27 cellular contexts compared by ENCODE assay signal in genomic region chr6:26116267-26116666, GRCh38.
"Had no signal": no experiment of that assay in that cellular context is flagged by ENCODE, and none has a peak within 500 bp of the region (broad histone marks: within the 10 kb centered on the region; RNA-seq: fewer than 3 reads in every experiment).

No MANE protein-coding gene starts in this region.

- ATAC-seq: heart right ventricle; left cardiac atrium; left lung; naive thymus-derived CD4-positive, alpha-beta T cell; sciatic nerve; stimulated activated memory B cell treated with anti-CD40 and anti-IgM and Interleukin-4, amounts not matched to agents 10 μg/mL and 1 μg/mL and 100 μg/mL, for 72 hours; stimulated activated naive CD8-positive, alpha-beta T cell treated with anti-CD3 and anti-CD28 coated beads, Interleukin-15, Interleukin-2, amounts not matched to agents 100 U/mL and 50 U/mL, for 24 hours had no signal

- H3K79me2 ChIP-seq: parathyroid adenoma had no signal

- H2AFZ ChIP-seq: neural progenitor cell, parathyroid adenoma had no signal

- H3K4me2 ChIP-seq: neural progenitor cell had no signal

- H3K4me1 ChIP-seq: esophagus muscularis mucosa, heart right ventricle, left lung, parathyroid adenoma, testis, tibial artery had no signal

- H3K36me3 ChIP-seq: esophagus muscularis mucosa, heart right ventricle, left lung, neural progenitor cell, tibial artery had no signal

- H3K27me3 Mint-ChIP-seq: progenitor cell of endocrine pancreas; stimulated activated memory B cell treated with anti-CD40 and anti-IgM and Interleukin-4, amounts not matched to agents 10 μg/mL and 1 μg/mL and 100 μg/mL, for 72 hours; type B pancreatic cell had no signal

- H3K4me3 ChIP-seq: esophagus muscularis mucosa, heart right ventricle, left lung, neural progenitor cell, testis, tibial artery had no signal

- FAIRE-seq: endothelial cell of umbilical vein, islet of Langerhans had no signal

- H3K27ac ChIP-seq: esophagus muscularis mucosa, heart right ventricle, left lung, parathyroid adenoma, testis, tibial artery had no signal

- H3K9me3 ChIP-seq: esophagus muscularis mucosa, heart right ventricle, left lung, testis, tibial artery had no signal

- H3K4me3 Mint-ChIP-seq: naive thymus-derived CD4-positive, alpha-beta T cell; nephron; neural progenitor cell; stimulated activated memory B cell treated with anti-CD40 and anti-IgM and Interleukin-4, amounts not matched to agents 10 μg/mL and 1 μg/mL and 100 μg/mL, for 72 hours; type B pancreatic cell had no signal

- H3K9me3 Mint-ChIP-seq: nephron, neural progenitor cell, type B pancreatic cell had no signal

- DNase-seq: dermis blood vessel endothelial cell; effector memory CD4-positive, alpha-beta T cell; foreskin melanocyte; glutamatergic neuron; heart right ventricle; hippocampal formation; left cardiac atrium; left lung; mesendoderm; midbrain; naive thymus-derived CD4-positive, alpha-beta T cell; stimulated activated CD4-positive, alpha-beta T cell treated with anti-CD3 and anti-CD28 coated beads, Interleukin-2, amount 100 ng/mL, for 24 hours; stimulated activated CD4-positive, alpha-beta T cell treated with anti-CD3 and anti-CD28 coated beads, Interleukin-4, amount 100 ng/mL, for 24 hours; stimulated activated naive CD8-positive, alpha-beta T cell treated with anti-CD3 and anti-CD28 coated beads, Interleukin-15, Interleukin-2, amounts not matched to agents 100 U/mL and 50 U/mL, for 24 hours; substantia nigra; testis; tibial artery had no signal

- H3K27ac Mint-ChIP-seq: naive thymus-derived CD4-positive, alpha-beta T cell; nephron; neural progenitor cell; progenitor cell of endocrine pancreas; stimulated activated memory B cell treated with anti-CD40 and anti-IgM and Interleukin-4, amounts not matched to agents 10 μg/mL and 1 μg/mL and 100 μg/mL, for 72 hours; type B pancreatic cell had no signal

- H3K27me3 ChIP-seq: esophagus muscularis mucosa, heart right ventricle, left lung, neural progenitor cell, testis, tibial artery had no signal

- H3K36me3 Mint-ChIP-seq: neural progenitor cell, type B pancreatic cell had no signal

- H3K9ac ChIP-seq: neural progenitor cell, parathyroid adenoma had no signal
